Comparison of ENCODE assay signal across 15 cellular contexts in the genomic region with DNA sequence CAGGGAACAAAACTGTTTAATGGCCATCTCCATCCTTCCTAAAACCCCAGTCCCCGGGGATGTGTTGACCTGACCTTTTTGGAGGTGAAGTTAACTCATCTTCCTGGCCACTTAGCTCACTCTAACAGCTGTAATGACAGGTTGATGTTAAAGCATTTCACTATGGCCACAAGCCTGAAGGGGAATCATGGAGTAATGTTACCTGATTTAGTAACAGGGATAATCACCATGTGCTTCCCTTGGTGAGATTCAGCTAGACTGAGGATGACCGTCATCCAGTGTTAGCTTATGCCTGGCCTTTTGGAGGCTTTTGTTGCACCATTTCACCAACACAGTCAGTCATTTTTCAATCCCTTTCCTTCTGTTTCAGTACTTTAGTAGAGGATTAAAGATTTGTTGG.
A peak's percentile ranks its signal among the peaks of the same experiment; 100 is the strongest.
DNase-seq lines count a peak whose midpoint lies in the region; ATAC-seq and TF ChIP-seq lines count a peak whose summit lies in the region.
"Had no signal": no experiment of that assay in that cellular context is flagged by ENCODE, and none has a peak within 500 bp of the region (broad histone marks: within the 10 kb centered on the region; RNA-seq: fewer than 3 reads in every experiment).

No MANE protein-coding gene starts in this region.

- no peaks in the 10 kb centered on the region for H3F3A ChIP-seq in neural cell (ENCODE audit: insufficient read depth, low read length, poor library complexity, severe bottlenecking)

- TF ChIP-seq CTCF in right atrium auricular region (IDR thresholded peaks at IDR 0.05) = no peak
- no peak for TF ChIP-seq CTCF in neural cell (IDR thresholded peaks at IDR 0.05; ENCODE audit: poor library complexity, severe bottlenecking)
- TF ChIP-seq CTCF in lower leg skin (IDR thresholded peaks at IDR 0.05) = no peak

- H3K27ac ChIP-seq in right atrium auricular region (no peak overlapping the region), neural cell (ENCODE audit: low read length) (peak overlapping the region; percentile 23), skeletal muscle tissue (ENCODE audit: low read depth, low read length) (peak overlapping the region; percentile 91)
- H3K27ac ChIP-seq: BLaER1 treated with 17β-estradiol and CSF1 and Interleukin-3, amounts not matched to agents 10 nM and 100 nM; HL-60 had no signal

- no peak for TF ChIP-seq POLR2A in lower leg skin (IDR thresholded peaks at IDR 0.05)

- H3K36me3 ChIP-seq in right atrium auricular region = no peaks in the 10 kb centered on the region
- H3K36me3 ChIP-seq in neural cell (ENCODE audit: insufficient read depth, low read length) = peaks cover 7% of the 10 kb centered on the region
- H3K36me3 ChIP-seq in skeletal muscle tissue (ENCODE audit: control insufficient read depth in 3 of 3, insufficient read depth in 3 of 3, low read length in 3 of 3) = peaks cover 0 to 28% (median 3%) of the 10 kb centered on the region in 3 donors

- no peak for TF ChIP-seq RAD21 in neural cell (conservative IDR thresholded peaks at IDR 0.05)

- H3K27me3 ChIP-seq in right atrium auricular region = no peaks in the 10 kb centered on the region
- H3K27me3 ChIP-seq in neural cell (ENCODE audit: insufficient read depth, low read depth, low read length) = no peaks in the 10 kb centered on the region
- no peaks in the 10 kb centered on the region for H3K27me3 ChIP-seq in skeletal muscle tissue (ENCODE audit: control insufficient read depth in 3 of 3, insufficient read depth in 3 of 3, low read length in 3 of 3)
- H3K27me3 ChIP-seq: BLaER1 treated with 17β-estradiol and CSF1 and Interleukin-3, amounts not matched to agents 10 nM and 100 nM had no signal

- no peak for TF ChIP-seq EP300 in neural cell (conservative IDR thresholded peaks at IDR 0.05; ENCODE audit: poor library complexity, severe bottlenecking)

- WGBS in lower leg skin, 2 donors = 87 to 91% methylated on average over 2 of the region's 2 CpGs

- intact Hi-C loops in Right ventricle myocardium superior (cut with DNase I) = no loop called here
- intact Hi-C loops in lower leg skin (cut with DNase I; ENCODE audit: low total_unique reads) = loop anchor here (10.0 kb wide), 1 partner anchor 334 kb away; no protein-coding TSS in a partner anchor

- no peak overlapping the region for H2AFZ ChIP-seq in neural cell (ENCODE audit: low read depth, low read length)
- H2AFZ ChIP-seq: GM23338 had no signal

- no peaks in the 10 kb centered on the region for H3K9me2 ChIP-seq in neural cell (ENCODE audit: insufficient read depth, low read length)

- H3K4me2 ChIP-seq in neural cell (ENCODE audit: low read length) = no peak overlapping the region
- H3K4me2 ChIP-seq: BLaER1 treated with 17β-estradiol and CSF1 and Interleukin-3, amounts not matched to agents 10 nM and 100 nM; GM23338 had no signal

- no peaks in the 10 kb centered on the region for H3K79me2 ChIP-seq in neural cell (replicated peaks; ENCODE audit: insufficient read depth, low read length)

- H3K9me3 ChIP-seq in right atrium auricular region (no peaks in the 10 kb centered on the region), neural cell (ENCODE audit: low read length) (no peaks in the 10 kb centered on the region), skeletal muscle tissue (ENCODE audit: control insufficient read depth in 3 of 3, low read length in 3 of 3) (no peaks in the 10 kb centered on the region)
- H3K9me3 ChIP-seq: BLaER1 treated with 17β-estradiol and CSF1 and Interleukin-3, amounts not matched to agents 10 nM and 100 nM had no signal

- H3K9ac ChIP-seq in neural cell (ENCODE audit: low read length) = no peak overlapping the region
- no peak overlapping the region for H3K9ac ChIP-seq in skeletal muscle tissue (ENCODE audit: low read depth in 1 of 3, low read length in 3 of 3)
- H3K9ac ChIP-seq: BLaER1 treated with 17β-estradiol and CSF1 and Interleukin-3, amounts not matched to agents 10 nM and 100 nM had no signal

- DNase-seq in Right ventricle myocardium superior (no peak), right atrium auricular region (ENCODE audit: low spot score) (no peak), NCI-H2227 treated with DMSO at 0.1 percent for 48 hours (lab: John Stamatoyannopoulos, UW) (peak; percentile 18), lower leg skin (ENCODE audit: low spot score in 2 of 2) (no peak)
- DNase-seq: 8988T; CD4-positive, CD25-positive, alpha-beta regulatory T cell; DMS53; GF-D8; H7 had no signal

- H4K20me1 ChIP-seq in neural cell (ENCODE audit: insufficient read depth) = no peaks in the 10 kb centered on the region
- H4K20me1 ChIP-seq: BLaER1 treated with 17β-estradiol and CSF1 and Interleukin-3, amounts not matched to agents 10 nM and 100 nM had no signal

- H3K4me1 ChIP-seq in right atrium auricular region (no peaks in the 10 kb centered on the region), skeletal muscle tissue (ENCODE audit: control insufficient read depth in 3 of 3, insufficient read depth in 3 of 3, low read length in 3 of 3) (peaks cover 4 to 5% (median 5%) of the 10 kb centered on the region in 3 donors)
- H3K4me1 ChIP-seq: BLaER1 treated with 17β-estradiol and CSF1 and Interleukin-3, amounts not matched to agents 10 nM and 100 nM had no signal

- H3K4me3 ChIP-seq in right atrium auricular region = no peak overlapping the region
- peak overlapping the region; percentile 21 for H3K4me3 ChIP-seq in neural cell (ENCODE audit: low read length)
- H3K4me3 ChIP-seq in skeletal muscle tissue (ENCODE audit: low read length in 3 of 3) = no peak overlapping the region
- H3K4me3 ChIP-seq in lower leg skin (ENCODE audit: low read depth, poor library complexity, severe bottlenecking) = no peak overlapping the region
- H3K4me3 ChIP-seq: BLaER1 treated with 17β-estradiol and CSF1 and Interleukin-3, amounts not matched to agents 10 nM and 100 nM; GM23338 had no signal

- ATAC-seq in Right ventricle myocardium superior (ENCODE audit: poor library complexity) (peak; percentile 42), GM19395 (IDR thresholded peaks at IDR 0.05; ENCODE audit: unreplicated experiment) (no peak)
- ATAC-seq: GM23338 had no signal

TF ChIP-seq in neural cell, 6 proteins besides CTCF, POLR2A, EP300 and RAD21:
- TF ChIP-seq MXI1 (conservative IDR thresholded peaks at IDR 0.05; ENCODE audit: poor library complexity, severe bottlenecking) (no peak), SMC3 (conservative IDR thresholded peaks at IDR 0.05; ENCODE audit: poor library complexity) (no peak), POLR2AphosphoS5 (IDR thresholded peaks at IDR 0.05) (peak; percentile 45), TAF1 (IDR thresholded peaks at IDR 0.05; ENCODE audit: low read depth) (no peak), EZH2 (IDR thresholded peaks at IDR 0.05; ENCODE audit: borderline replicate concordance, insufficient read depth, low read length, poor library complexity, severe bottlenecking) (no peak)
- TF ChIP-seq, protein P1, sequence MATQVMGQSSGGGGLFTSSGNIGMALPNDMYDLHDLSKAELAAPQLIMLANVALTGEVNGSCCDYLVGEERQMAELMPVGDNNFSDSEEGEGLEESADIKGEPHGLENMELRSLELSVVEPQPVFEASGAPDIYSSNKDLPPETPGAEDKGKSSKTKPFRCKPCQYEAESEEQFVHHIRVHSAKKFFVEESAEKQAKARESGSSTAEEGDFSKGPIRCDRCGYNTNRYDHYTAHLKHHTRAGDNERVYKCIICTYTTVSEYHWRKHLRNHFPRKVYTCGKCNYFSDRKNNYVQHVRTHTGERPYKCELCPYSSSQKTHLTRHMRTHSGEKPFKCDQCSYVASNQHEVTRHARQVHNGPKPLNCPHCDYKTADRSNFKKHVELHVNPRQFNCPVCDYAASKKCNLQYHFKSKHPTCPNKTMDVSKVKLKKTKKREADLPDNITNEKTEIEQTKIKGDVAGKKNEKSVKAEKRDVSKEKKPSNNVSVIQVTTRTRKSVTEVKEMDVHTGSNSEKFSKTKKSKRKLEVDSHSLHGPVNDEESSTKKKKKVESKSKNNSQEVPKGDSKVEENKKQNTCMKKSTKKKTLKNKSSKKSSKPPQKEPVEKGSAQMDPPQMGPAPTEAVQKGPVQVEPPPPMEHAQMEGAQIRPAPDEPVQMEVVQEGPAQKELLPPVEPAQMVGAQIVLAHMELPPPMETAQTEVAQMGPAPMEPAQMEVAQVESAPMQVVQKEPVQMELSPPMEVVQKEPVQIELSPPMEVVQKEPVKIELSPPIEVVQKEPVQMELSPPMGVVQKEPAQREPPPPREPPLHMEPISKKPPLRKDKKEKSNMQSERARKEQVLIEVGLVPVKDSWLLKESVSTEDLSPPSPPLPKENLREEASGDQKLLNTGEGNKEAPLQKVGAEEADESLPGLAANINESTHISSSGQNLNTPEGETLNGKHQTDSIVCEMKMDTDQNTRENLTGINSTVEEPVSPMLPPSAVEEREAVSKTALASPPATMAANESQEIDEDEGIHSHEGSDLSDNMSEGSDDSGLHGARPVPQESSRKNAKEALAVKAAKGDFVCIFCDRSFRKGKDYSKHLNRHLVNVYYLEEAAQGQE (IDR thresholded peaks at IDR 0.05; ENCODE audit: borderline replicate concordance) = no peak

Comparison
In these comparisons a context has a peak if more than half of its experiments do, and no peak if none do; other contexts are left out.
1. H3K27ac ChIP-seq: peak in neural cell (single experiment) and skeletal muscle tissue (single experiment); none in right atrium auricular region (0 of 2).